In the genomic region with DNA sequence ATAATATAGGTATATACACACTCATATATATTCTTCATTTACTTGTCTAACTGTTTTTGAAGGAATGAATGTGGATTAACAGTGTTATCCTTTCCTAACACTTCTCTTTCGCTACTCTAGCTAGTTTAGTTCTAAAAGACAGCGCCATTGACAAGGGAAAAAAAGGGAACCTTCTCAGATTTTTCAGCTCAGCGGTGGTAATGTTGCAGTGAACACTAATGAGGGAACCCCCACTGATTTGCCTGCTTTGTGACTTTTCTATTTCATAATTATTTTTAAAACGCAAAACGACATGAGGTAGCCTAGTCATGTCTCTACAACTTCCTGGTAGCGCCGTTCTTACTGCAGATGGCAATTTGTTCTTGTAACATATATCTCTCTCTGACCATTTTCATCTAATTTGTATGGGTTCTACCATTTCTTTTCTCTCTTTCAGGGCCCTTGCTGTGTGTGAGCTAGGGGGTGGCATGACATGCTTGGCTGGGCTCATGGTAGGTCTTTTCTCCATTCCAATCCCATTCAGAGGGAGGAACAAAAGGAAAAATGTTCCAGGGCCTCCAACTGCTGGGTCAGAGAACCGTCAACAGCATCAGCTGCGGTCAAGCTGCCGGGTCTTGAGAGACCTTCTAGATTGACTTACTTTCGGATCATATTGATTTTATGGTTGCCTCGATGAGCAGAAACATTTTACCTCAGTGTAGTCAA, we compare ENCODE assay signal across 24 cellular contexts.
DNase-seq lines count a peak whose midpoint lies in the region; ATAC-seq, FAIRE-seq and TF ChIP-seq lines count a peak whose summit lies in the region.
"Had no signal": no experiment of that assay in that cellular context is flagged by ENCODE, and none has a peak within 500 bp of the region (broad histone marks: within the 10 kb centered on the region; RNA-seq: fewer than 3 reads in every experiment).

No MANE protein-coding gene starts in this region.

- intact Hi-C loops in esophagus squamous epithelium (cut with DNase I), result no loop called here

- H3K9ac ChIP-seq in astrocyte (ENCODE audit: low read length), result no peak overlapping the region

- no peak overlapping the region for H3K4me3 Mint-ChIP-seq in astrocyte (ENCODE audit: unreplicated experiment)
- H3K4me3 Mint-ChIP-seq: activated CD8-positive, alpha-beta T cell treated with anti-CD3 and anti-CD28 coated beads, Interleukin-2, amount 10 ng/mL, durations not matched to agents 7 days and 5 days; activated T-cell treated with anti-CD3 and anti-CD28 coated beads, Interleukin-2, amount 50 U/mL, for 24 hours; stimulated activated naive B cell treated with anti-CD40 and anti-IgM and Interleukin-4, amounts not matched to agents 10 μg/mL and 1 μg/mL and 100 μg/mL, for 72 hours had no signal

- peaks cover 4% of the 10 kb centered on the region for H3K4me1 ChIP-seq in astrocyte (ENCODE audit: insufficient read depth, low read length)
- peaks cover 0 to 3% (median 0%) of the 10 kb centered on the region in 3 donors for H3K4me1 ChIP-seq in esophagus squamous epithelium
- H3K4me1 ChIP-seq: testis had no signal

- no peaks in the 10 kb centered on the region for H4K20me1 ChIP-seq in astrocyte (ENCODE audit: insufficient read depth, low read length)

- H3K4me3 ChIP-seq in astrocyte (ENCODE audit: insufficient read depth, low read depth, low read length) (peak overlapping the region; percentile 27), esophagus squamous epithelium (no peak overlapping the region)
- H3K4me3 ChIP-seq: K562, testis had no signal

- H3K79me2 ChIP-seq in astrocyte (ENCODE audit: insufficient read depth, low read length), result no peaks in the 10 kb centered on the region

- H3K27me3 ChIP-seq in astrocyte (ENCODE audit: insufficient read depth, low read length) (no peaks in the 10 kb centered on the region), esophagus squamous epithelium (no peaks in the 10 kb centered on the region)
- H3K27me3 ChIP-seq: testis had no signal

- ATAC-seq in GM19324 (IDR thresholded peaks at IDR 0.05; ENCODE audit: low FRiP score, unreplicated experiment), result no peak
- ATAC-seq: activated CD8-positive, alpha-beta T cell treated with anti-CD3 and anti-CD28 coated beads, Interleukin-2, amount 10 ng/mL, durations not matched to agents 7 days and 5 days; HCT116; K562; left ventricle myocardium superior; stimulated activated naive B cell treated with anti-CD40 and anti-IgM and Interleukin-4, amounts not matched to agents 10 μg/mL and 1 μg/mL and 100 μg/mL, for 72 hours had no signal

- H3K9me3 ChIP-seq in astrocyte (ENCODE audit: insufficient read depth, low read depth, low read length), result no peaks in the 10 kb centered on the region
- no peaks in the 10 kb centered on the region for H3K9me3 ChIP-seq in esophagus squamous epithelium
- H3K9me3 ChIP-seq: neutrophil, testis had no signal

- peak overlapping the region; percentile 45 for H2AFZ ChIP-seq in astrocyte (ENCODE audit: low read depth, low read length)

- H3K27me3 Mint-ChIP-seq in astrocyte (ENCODE audit: low read depth, unreplicated experiment), result no peaks in the 10 kb centered on the region
- H3K27me3 Mint-ChIP-seq: activated T-cell treated with anti-CD3 and anti-CD28 coated beads, Interleukin-2, amount 50 U/mL, for 24 hours; stimulated activated naive B cell treated with anti-CD40 and anti-IgM and Interleukin-4, amounts not matched to agents 10 μg/mL and 1 μg/mL and 100 μg/mL, for 72 hours had no signal

- H3K4me2 ChIP-seq in astrocyte (ENCODE audit: low read length), result peak overlapping the region; percentile 69

- H3K36me3 Mint-ChIP-seq in astrocyte (ENCODE audit: low read depth, unreplicated experiment), result no peaks in the 10 kb centered on the region

- no peak overlapping the region for H3K27ac ChIP-seq in astrocyte (ENCODE audit: low read depth, low read length)
- no peak overlapping the region for H3K27ac ChIP-seq in esophagus squamous epithelium
- H3K27ac ChIP-seq: epithelial cell of prostate, neutrophil, testis had no signal

- H3K36me3 ChIP-seq in astrocyte (ENCODE audit: insufficient read depth, low read length), result no peaks in the 10 kb centered on the region
- no peaks in the 10 kb centered on the region for H3K36me3 ChIP-seq in esophagus squamous epithelium
- H3K36me3 ChIP-seq: neutrophil had no signal

- DNase-seq in ELF-1 (ENCODE audit: low read depth, low spot score) (peak; percentile 19), NCI-H1092 (lab: John Stamatoyannopoulos, UW) (peak; percentile 36), astrocyte (ENCODE audit: low read depth) (no peak), iPS-NIHi11 (ENCODE audit: low spot score) (peak; percentile 19), DMS 273 treated with DMSO at 0.1 percent for 48 hours (lab: John Stamatoyannopoulos, UW) (no peak), islet precursor cell (no peak), esophagus squamous epithelium (lab: John Stamatoyannopoulos, UW) (no peak)
- DNase-seq: activated CD4-positive, CD25-positive, alpha-beta regulatory T cell treated with anti-CD3 and anti-CD28 coated beads, Interleukin-2, amount 50 U/mL, for 72 hours; activated CD8-positive, alpha-beta T cell treated with anti-CD3 and anti-CD28 coated beads, Interleukin-2, amount 10 ng/mL, durations not matched to agents 7 days and 5 days; activated naive CD4-positive, alpha-beta T cell; activated T-cell treated with anti-CD3 and anti-CD28 coated beads, Interleukin-2, amount 50 U/mL, for 24 hours; dermis blood vessel endothelial cell; left ventricle myocardium superior; NCI-H2029; small intestine; stimulated activated naive B cell treated with anti-CD40 and anti-IgM and Interleukin-4, amounts not matched to agents 10 μg/mL and 1 μg/mL and 100 μg/mL, for 72 hours; T1000; testis had no signal

- H3K27ac Mint-ChIP-seq in astrocyte (ENCODE audit: unreplicated experiment), result no peak overlapping the region
- H3K27ac Mint-ChIP-seq: activated CD8-positive, alpha-beta T cell treated with anti-CD3 and anti-CD28 coated beads, Interleukin-2, amount 10 ng/mL, durations not matched to agents 7 days and 5 days; activated T-cell treated with anti-CD3 and anti-CD28 coated beads, Interleukin-2, amount 50 U/mL, for 24 hours; stimulated activated naive B cell treated with anti-CD40 and anti-IgM and Interleukin-4, amounts not matched to agents 10 μg/mL and 1 μg/mL and 100 μg/mL, for 72 hours had no signal

- peaks cover 8% of the 10 kb centered on the region for H3K4me1 Mint-ChIP-seq in astrocyte (ENCODE audit: low read depth, unreplicated experiment)

- FAIRE-seq in astrocyte (lab: Jason Lieb, UNC), result no peak
- FAIRE-seq: D721Med, K562, small intestine had no signal

- no peak for TF ChIP-seq POLR2A in esophagus squamous epithelium (IDR thresholded peaks at IDR 0.05)

- 90 to 96% methylated on average over 9 to 12 of the region's 12 CpGs for WGBS in esophagus squamous epithelium, 2 donors

- TF ChIP-seq CTCF in astrocyte (IDR thresholded peaks at IDR 0.05; ENCODE audit: insufficient read depth, low read depth, low read length), result no peak
- no peak for TF ChIP-seq CTCF in esophagus squamous epithelium (IDR thresholded peaks at IDR 0.05)

- H3K9me3 Mint-ChIP-seq in astrocyte (ENCODE audit: unreplicated experiment), result no peaks in the 10 kb centered on the region
- H3K9me3 Mint-ChIP-seq: activated T-cell treated with anti-CD3 and anti-CD28 coated beads, Interleukin-2, amount 50 U/mL, for 24 hours; stimulated activated naive B cell treated with anti-CD40 and anti-IgM and Interleukin-4, amounts not matched to agents 10 μg/mL and 1 μg/mL and 100 μg/mL, for 72 hours had no signal

Comparison
In these comparisons a context has a peak if more than half of its experiments do, and no peak if none do; other contexts are left out.
1. DNase-seq: peak in ELF-1 (single experiment), NCI-H1092 (single experiment) and iPS-NIHi11 (single experiment); none in astrocyte (single experiment), DMS 273 treated with DMSO at 0.1 percent for 48 hours (single experiment), islet precursor cell (single experiment) and esophagus squamous epithelium (single experiment).